30 cellular contexts compared by ENCODE assay signal in genomic region chr19:30355586-30355985, GRCh38. TPM values are rescaled to one million over a fixed set of nuclear protein-coding genes. Genes with fewer than 3 reads are reported as not detected.
"Had no signal": no experiment of that assay in that cellular context is flagged by ENCODE, and none has a peak within 500 bp of the region (broad histone marks: within the 10 kb centered on the region; RNA-seq: fewer than 3 reads in every experiment).

No MANE protein-coding gene starts in this region.

- ATAC-seq: activated CD4-positive, alpha-beta T cell treated with anti-CD3 and anti-CD28 coated beads for 36 hours; activated CD8-positive, alpha-beta T cell treated with anti-CD3 and anti-CD28 coated beads, Interleukin-2, amount 10 ng/mL, durations not matched to agents 7 days and 5 days; body of pancreas; gastroesophageal sphincter had no signal

- H3K27ac Mint-ChIP-seq: activated CD4-positive, alpha-beta memory T cell treated with anti-CD3 and anti-CD28 coated beads for 36 hours; activated CD4-positive, alpha-beta T cell treated with anti-CD3 and anti-CD28 coated beads for 36 hours; activated CD4-positive, alpha-beta T cell treated with anti-CD3 and anti-CD28 coated beads, Interleukin-2, amount 10 ng/mL, durations not matched to agents 24 days and 14 days; activated CD8-positive, alpha-beta T cell treated with anti-CD3 and anti-CD28 coated beads, Interleukin-2, amount 10 ng/mL, durations not matched to agents 7 days and 5 days; activated naive CD4-positive, alpha-beta T cell treated with anti-CD3 and anti-CD28 coated beads for 36 hours; activated naive CD4-positive, alpha-beta T cell treated with anti-CD3 and anti-CD28 coated beads, Interleukin-2, amount 50 U/mL, for 24 hours; activated naive CD8-positive, alpha-beta T cell treated with anti-CD3 and anti-CD28 coated beads, Interleukin-2, amount 10 ng/mL, durations not matched to agents 7 days and 5 days; activated T-helper 1 cell treated with anti-CD3 and anti-CD28 coated beads, Interleukin-12 subunit alpha, Interleukin-12 subunit beta, Interleukin-2, Interleukin-4 antibody, amounts not matched to agents 30 ng/mL and 10 ng/mL and 1 ng/mL, durations not matched to agents 14 hours and 24 hours and 36 hours; activated T-helper 2 cell treated with anti-CD3 and anti-CD28 coated beads, Interferon-gamma antibody, Interleukin-2, Interleukin-4, amounts not matched to agents 10 μg/mL and 5 μg/mL and 100 μg/mL, durations not matched to agents 14 hours and 24 hours and 36 hours had no signal

- DNase-seq: activated CD4-positive, alpha-beta memory T cell treated with anti-CD3 and anti-CD28 coated beads for 36 hours; activated CD4-positive, alpha-beta T cell treated with anti-CD3 and anti-CD28 coated beads for 36 hours; activated CD4-positive, alpha-beta T cell treated with anti-CD3 and anti-CD28 coated beads, Interleukin-2, amount 10 ng/mL, durations not matched to agents 24 days and 14 days; activated CD4-positive, CD25-positive, alpha-beta regulatory T cell; activated CD4-positive, CD25-positive, alpha-beta regulatory T cell treated with anti-CD3 and anti-CD28 coated beads, Interleukin-2, amount 50 U/mL, for 72 hours; activated CD8-positive, alpha-beta T cell treated with anti-CD3 and anti-CD28 coated beads, Interleukin-2, amount 10 ng/mL, durations not matched to agents 7 days and 5 days; activated effector memory CD4-positive, alpha-beta T cell treated with anti-CD3 and anti-CD28 coated beads, Interleukin-2, amount 50 U/mL, for 16 hours; activated naive CD4-positive, alpha-beta T cell treated with anti-CD3 and anti-CD28 coated beads for 36 hours; activated naive CD8-positive, alpha-beta T cell treated with anti-CD3 and anti-CD28 coated beads, Interleukin-2, amount 10 ng/mL, durations not matched to agents 7 days and 5 days; activated T-cell treated with anti-CD3 and anti-CD28 coated beads, Interleukin-2, amount 50 U/mL, for 1 hour; activated T-cell treated with anti-CD3 and anti-CD28 coated beads, Interleukin-2, amount 50 U/mL, for 48 hours; amniotic stem cell; anterior cingulate cortex; body of pancreas; central memory CD4-positive, alpha-beta T cell; cerebellar nuclear complex; colonic mucosa; effector CD8-positive, alpha-beta T cell; esophagus squamous epithelium; foreskin melanocyte; T-helper 2 cell had no signal

- H3K4me3 Mint-ChIP-seq: activated CD4-positive, alpha-beta memory T cell treated with anti-CD3 and anti-CD28 coated beads for 36 hours; activated CD4-positive, alpha-beta T cell treated with anti-CD3 and anti-CD28 coated beads for 36 hours; activated CD4-positive, alpha-beta T cell treated with anti-CD3 and anti-CD28 coated beads, Interleukin-2, amount 10 ng/mL, durations not matched to agents 24 days and 14 days; activated CD8-positive, alpha-beta T cell treated with anti-CD3 and anti-CD28 coated beads, Interleukin-2, amount 10 ng/mL, durations not matched to agents 7 days and 5 days; activated naive CD4-positive, alpha-beta T cell treated with anti-CD3 and anti-CD28 coated beads for 36 hours; activated naive CD4-positive, alpha-beta T cell treated with anti-CD3 and anti-CD28 coated beads, Interleukin-2, amount 50 U/mL, for 24 hours; activated naive CD8-positive, alpha-beta T cell treated with anti-CD3 and anti-CD28 coated beads, Interleukin-2, amount 10 ng/mL, durations not matched to agents 7 days and 5 days; activated T-helper 1 cell treated with anti-CD3 and anti-CD28 coated beads, Interleukin-12 subunit alpha, Interleukin-12 subunit beta, Interleukin-2, Interleukin-4 antibody, amounts not matched to agents 30 ng/mL and 10 ng/mL and 1 ng/mL, durations not matched to agents 14 hours and 24 hours and 36 hours had no signal

- H3K4me1 Mint-ChIP-seq: activated CD4-positive, alpha-beta T cell treated with anti-CD3 and anti-CD28 coated beads for 36 hours; activated CD4-positive, alpha-beta T cell treated with anti-CD3 and anti-CD28 coated beads, Interleukin-2, amount 10 ng/mL, durations not matched to agents 24 days and 14 days; activated naive CD4-positive, alpha-beta T cell treated with anti-CD3 and anti-CD28 coated beads, Interleukin-2, amount 50 U/mL, for 24 hours; activated naive CD8-positive, alpha-beta T cell treated with anti-CD3 and anti-CD28 coated beads, Interleukin-2, amount 10 ng/mL, durations not matched to agents 7 days and 5 days had no signal

- H3K9me3 Mint-ChIP-seq: activated CD4-positive, alpha-beta memory T cell treated with anti-CD3 and anti-CD28 coated beads for 36 hours; activated CD4-positive, alpha-beta T cell treated with anti-CD3 and anti-CD28 coated beads, Interleukin-2, amount 10 ng/mL, durations not matched to agents 24 days and 14 days; activated naive CD4-positive, alpha-beta T cell treated with anti-CD3 and anti-CD28 coated beads for 36 hours; activated naive CD4-positive, alpha-beta T cell treated with anti-CD3 and anti-CD28 coated beads, Interleukin-2, amount 50 U/mL, for 24 hours; activated naive CD8-positive, alpha-beta T cell treated with anti-CD3 and anti-CD28 coated beads, Interleukin-2, amount 10 ng/mL, durations not matched to agents 7 days and 5 days; activated T-helper 1 cell treated with anti-CD3 and anti-CD28 coated beads, Interleukin-12 subunit alpha, Interleukin-12 subunit beta, Interleukin-2, Interleukin-4 antibody, amounts not matched to agents 30 ng/mL and 10 ng/mL and 1 ng/mL, durations not matched to agents 14 hours and 24 hours and 36 hours; activated T-helper 2 cell treated with anti-CD3 and anti-CD28 coated beads, Interferon-gamma antibody, Interleukin-2, Interleukin-4, amounts not matched to agents 10 μg/mL and 5 μg/mL and 100 μg/mL, durations not matched to agents 14 hours and 24 hours and 36 hours had no signal

- H3K36me3 Mint-ChIP-seq: activated CD4-positive, alpha-beta memory T cell treated with anti-CD3 and anti-CD28 coated beads for 36 hours; activated naive CD4-positive, alpha-beta T cell treated with anti-CD3 and anti-CD28 coated beads, Interleukin-2, amount 50 U/mL, for 24 hours; activated naive CD8-positive, alpha-beta T cell treated with anti-CD3 and anti-CD28 coated beads, Interleukin-2, amount 10 ng/mL, durations not matched to agents 7 days and 5 days had no signal

RNA-seq across cellular contexts. Expression of gene ZNF536, which starts 16.6 kb away (rescaled TPM):
- total RNA-seq: activated CD4-positive, alpha-beta memory T cell treated with anti-CD3 and anti-CD28 coated beads for 36 hours; activated CD4-positive, alpha-beta T cell treated with anti-CD3 and anti-CD28 coated beads for 36 hours; activated CD4-positive, alpha-beta T cell treated with anti-CD3 and anti-CD28 coated beads, Interleukin-2, amount 10 ng/mL, durations not matched to agents 24 days and 14 days; activated CD8-positive, alpha-beta T cell treated with anti-CD3 and anti-CD28 coated beads, Interleukin-2, amount 10 ng/mL, durations not matched to agents 7 days and 5 days; activated naive CD4-positive, alpha-beta T cell treated with anti-CD3 and anti-CD28 coated beads for 36 hours; activated naive CD8-positive, alpha-beta T cell treated with anti-CD3 and anti-CD28 coated beads, Interleukin-2, amount 10 ng/mL, durations not matched to agents 7 days and 5 days; activated T-helper 1 cell treated with anti-CD3 and anti-CD28 coated beads, Interleukin-12 subunit alpha, Interleukin-12 subunit beta, Interleukin-2, Interleukin-4 antibody, amounts not matched to agents 30 ng/mL and 10 ng/mL and 1 ng/mL, durations not matched to agents 14 hours and 24 hours and 36 hours; activated T-helper 2 cell treated with anti-CD3 and anti-CD28 coated beads, Interferon-gamma antibody, Interleukin-2, Interleukin-4, amounts not matched to agents 10 μg/mL and 5 μg/mL and 100 μg/mL, durations not matched to agents 14 hours and 24 hours and 36 hours; body of pancreas; dermis microvascular lymphatic vessel endothelial cell; endothelial cell of umbilical vein; fibroblast of villous mesenchyme; glomerular endothelial cell; T-helper 1 cell treated with Interleukin-12 subunit alpha and Interleukin-12 subunit beta and Interleukin-4 antibody, amounts not matched to agents 30 ng/mL and 1 ng/mL, for 36 hours had no signal
